Comparison of ENCODE assay signal across 1 cellular context in the genomic region with DNA sequence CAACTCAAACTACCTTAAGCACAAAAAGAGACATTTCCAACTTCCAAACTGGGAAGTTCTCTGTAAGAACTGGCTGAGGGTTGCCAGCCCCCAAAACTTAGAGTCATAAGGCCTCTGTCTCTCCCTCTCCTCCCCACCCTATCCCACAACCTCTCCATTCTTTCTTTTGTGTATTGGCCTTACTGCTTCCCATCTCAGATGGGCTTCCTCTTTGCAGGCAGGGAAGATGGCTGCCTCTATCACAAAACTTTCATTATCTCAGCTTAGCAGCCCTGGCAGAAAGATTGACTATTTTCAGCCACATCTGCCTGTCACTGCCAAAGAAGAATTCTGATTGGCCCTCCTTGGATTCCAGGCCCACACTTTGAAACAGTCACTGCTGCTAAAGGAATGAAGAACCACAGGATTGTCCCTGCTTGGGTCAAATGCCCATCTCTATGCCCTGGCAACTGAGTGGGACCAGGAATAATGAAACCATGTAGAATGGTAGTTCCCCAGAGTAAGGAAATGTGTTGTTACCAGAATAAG.
TF ChIP-seq lines count a peak whose summit lies in the region.

No MANE protein-coding gene starts in this region.

TF ChIP-seq in WTC11, 78 proteins besides CTCF, POLR2A, EP300 and RAD21:
- TF ChIP-seq ZNF532 (CRISPR knock-in tag; IDR thresholded peaks at IDR 0.05; ENCODE audit: borderline replicate concordance) = no peak
- TF ChIP-seq TEAD1 (CRISPR knock-in tag; IDR thresholded peaks at IDR 0.05) = no peak
- TF ChIP-seq GABPB1 (CRISPR knock-in tag; IDR thresholded peaks at IDR 0.05) = no peak
- TF ChIP-seq, protein P1, sequence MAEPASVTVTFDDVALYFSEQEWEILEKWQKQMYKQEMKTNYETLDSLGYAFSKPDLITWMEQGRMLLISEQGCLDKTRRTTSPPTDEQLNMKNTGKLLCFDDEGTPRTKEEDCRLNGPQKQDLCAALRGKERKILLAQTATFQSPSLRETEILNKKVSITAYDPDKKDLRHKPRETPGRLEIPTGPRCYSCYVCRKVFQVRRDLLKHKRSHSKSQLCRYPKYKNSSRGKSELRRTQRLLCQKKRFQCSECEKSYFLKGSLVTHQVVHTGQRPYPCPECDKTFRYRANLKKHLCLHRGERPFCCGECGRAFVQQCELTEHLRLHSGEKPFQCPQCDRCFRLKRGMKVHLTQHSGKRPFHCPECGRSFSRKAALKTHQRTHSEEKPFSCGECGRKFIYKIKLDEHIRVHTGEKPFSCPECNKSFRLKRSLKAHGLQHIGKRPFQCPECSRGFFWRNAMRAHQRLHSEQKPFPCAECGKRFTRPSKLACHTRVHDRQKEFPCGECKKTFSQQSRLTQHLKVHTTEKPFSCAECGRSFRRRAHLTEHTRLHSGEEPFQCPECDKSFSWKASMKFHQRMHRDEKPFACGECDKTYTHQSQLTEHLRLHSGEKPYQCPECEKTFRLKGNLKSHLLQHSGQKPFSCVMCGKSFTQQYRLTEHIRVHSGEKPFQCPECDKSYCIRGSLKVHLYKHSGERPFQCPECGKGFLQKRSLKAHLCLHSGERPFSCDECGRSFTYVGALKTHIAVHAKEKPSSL (CRISPR knock-in tag; conservative IDR thresholded peaks at IDR 0.05) = no peak
- no peak for TF ChIP-seq GTF2I (CRISPR knock-in tag; conservative IDR thresholded peaks at IDR 0.05)
- TF ChIP-seq ZNF423 (CRISPR knock-in tag; IDR thresholded peaks at IDR 0.05) = no peak
- no peak for TF ChIP-seq ZSCAN18 (CRISPR knock-in tag; IDR thresholded peaks at IDR 0.05)
- no peak for TF ChIP-seq SP1 (CRISPR knock-in tag; conservative IDR thresholded peaks at IDR 0.05)
- TF ChIP-seq ZNF671 (CRISPR knock-in tag; IDR thresholded peaks at IDR 0.05) = no peak
- TF ChIP-seq TP53 (CRISPR knock-in tag; IDR thresholded peaks at IDR 0.05) = no peak
- TF ChIP-seq CBFB (CRISPR knock-in tag; IDR thresholded peaks at IDR 0.05; ENCODE audit: low read depth) = no peak
- no peak for TF ChIP-seq ZBTB43 (CRISPR knock-in tag; IDR thresholded peaks at IDR 0.05)
- TF ChIP-seq ESRRA (CRISPR knock-in tag; IDR thresholded peaks at IDR 0.05; ENCODE audit: borderline replicate concordance) = no peak
- no peak for TF ChIP-seq JUN (CRISPR knock-in tag; IDR thresholded peaks at IDR 0.05)
- TF ChIP-seq, protein P2, sequence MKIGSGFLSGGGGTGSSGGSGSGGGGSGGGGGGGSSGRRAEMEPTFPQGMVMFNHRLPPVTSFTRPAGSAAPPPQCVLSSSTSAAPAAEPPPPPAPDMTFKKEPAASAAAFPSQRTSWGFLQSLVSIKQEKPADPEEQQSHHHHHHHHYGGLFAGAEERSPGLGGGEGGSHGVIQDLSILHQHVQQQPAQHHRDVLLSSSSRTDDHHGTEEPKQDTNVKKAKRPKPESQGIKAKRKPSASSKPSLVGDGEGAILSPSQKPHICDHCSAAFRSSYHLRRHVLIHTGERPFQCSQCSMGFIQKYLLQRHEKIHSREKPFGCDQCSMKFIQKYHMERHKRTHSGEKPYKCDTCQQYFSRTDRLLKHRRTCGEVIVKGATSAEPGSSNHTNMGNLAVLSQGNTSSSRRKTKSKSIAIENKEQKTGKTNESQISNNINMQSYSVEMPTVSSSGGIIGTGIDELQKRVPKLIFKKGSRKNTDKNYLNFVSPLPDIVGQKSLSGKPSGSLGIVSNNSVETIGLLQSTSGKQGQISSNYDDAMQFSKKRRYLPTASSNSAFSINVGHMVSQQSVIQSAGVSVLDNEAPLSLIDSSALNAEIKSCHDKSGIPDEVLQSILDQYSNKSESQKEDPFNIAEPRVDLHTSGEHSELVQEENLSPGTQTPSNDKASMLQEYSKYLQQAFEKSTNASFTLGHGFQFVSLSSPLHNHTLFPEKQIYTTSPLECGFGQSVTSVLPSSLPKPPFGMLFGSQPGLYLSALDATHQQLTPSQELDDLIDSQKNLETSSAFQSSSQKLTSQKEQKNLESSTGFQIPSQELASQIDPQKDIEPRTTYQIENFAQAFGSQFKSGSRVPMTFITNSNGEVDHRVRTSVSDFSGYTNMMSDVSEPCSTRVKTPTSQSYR (CRISPR knock-in tag; IDR thresholded peaks at IDR 0.05) = no peak
- TF ChIP-seq ZBTB21 (CRISPR knock-in tag; IDR thresholded peaks at IDR 0.05; ENCODE audit: borderline replicate concordance) = no peak
- TF ChIP-seq ZNF263 (CRISPR knock-in tag; IDR thresholded peaks at IDR 0.05; ENCODE audit: low read depth) = no peak
